8 cellular contexts compared by ENCODE assay signal in genomic region chr3:30689202-30689641, GRCh38.
DNase-seq lines count a peak whose midpoint lies in the region; ATAC-seq, FAIRE-seq and TF ChIP-seq lines count a peak whose summit lies in the region.

No MANE protein-coding gene starts in this region.

- H3K36me3 ChIP-seq in right atrium auricular region (peaks cover 73% of the 10 kb centered on the region), spleen (peaks cover 0 to 100% (median 58%) of the 10 kb centered on the region in 6 donors)

- no peak for FAIRE-seq in GM12892 (lab: Jason Lieb, UNC)

- CTCF ChIA-PET in activated CD8-positive, alpha-beta T cell treated with anti-CD3 and anti-CD28 coated beads for 36 hours (lab: Charles Lee): interaction anchor here (1.0 to 2.2 kb wide), 4 partner anchors 10 to 83 kb away, joined by 3 to 7 read pairs (median 4); partner anchors contain the start of gene TGFBR2

- intact Hi-C loops in activated CD4-positive, alpha-beta T cell treated with anti-CD3 and anti-CD28 coated beads, Interleukin-2, amount 10 ng/mL, durations not matched to agents 24 days and 14 days (cut with micrococcal nuclease): no loop called here
- intact Hi-C loops in activated CD8-positive, alpha-beta T cell treated with anti-CD3 and anti-CD28 coated beads for 36 hours (cut with micrococcal nuclease): no loop called here
- intact Hi-C loops in spleen (cut with DNase I; ENCODE audit: low total_unique reads): no loop called here

- TF ChIP-seq CTCF in activated CD8-positive, alpha-beta T cell treated with anti-CD3 and anti-CD28 coated beads for 36 hours (IDR thresholded peaks at IDR 0.05): no peak
- no peak for TF ChIP-seq CTCF in right atrium auricular region (IDR thresholded peaks at IDR 0.05)
- TF ChIP-seq CTCF in spleen (IDR thresholded peaks at IDR 0.05 in 8 of 11, conservative IDR thresholded peaks at IDR 0.05 in 3 of 11): no peak

- H3K27ac ChIP-seq in right atrium auricular region (peak overlapping the region; percentile 69 to 81), spleen (peak overlapping the region; percentile 49 to 80 (median 75))

- H3K27me3 ChIP-seq in right atrium auricular region (no peaks in the 10 kb centered on the region), spleen (replicated peaks in 1 of 7) (no peaks in the 10 kb centered on the region)

- TF ChIP-seq POLR2A in spleen (IDR thresholded peaks at IDR 0.05): no peak
- TF ChIP-seq POLR2A in GM12892 (IDR thresholded peaks at IDR 0.05; ENCODE audit: low read depth, low read length): no peak

- no peak overlapping the region for H3K4me3 ChIP-seq in right atrium auricular region
- H3K4me3 ChIP-seq in spleen: no peak overlapping the region

- H3K9me3 ChIP-seq in right atrium auricular region: no peaks in the 10 kb centered on the region
- no peaks in the 10 kb centered on the region for H3K9me3 ChIP-seq in spleen

- H3K4me1 ChIP-seq in right atrium auricular region: peaks cover 0 to 91% of the 10 kb centered on the region in 2 donors
- H3K4me1 ChIP-seq in spleen: peaks cover 25 to 100% (median 87%) of the 10 kb centered on the region in 6 donors

- peaks cover 61% of the 10 kb centered on the region for H3K4me1 Mint-ChIP-seq in activated CD4-positive, alpha-beta T cell treated with anti-CD3 and anti-CD28 coated beads, Interleukin-2, amount 10 ng/mL, durations not matched to agents 24 days and 14 days
- peaks cover 84% of the 10 kb centered on the region for H3K4me1 Mint-ChIP-seq in activated CD8-positive, alpha-beta T cell treated with anti-CD3 and anti-CD28 coated beads for 36 hours (ENCODE audit: low read depth)

- peak; percentile 64 for DNase-seq in activated CD4-positive, alpha-beta T cell treated with anti-CD3 and anti-CD28 coated beads, Interleukin-2, amount 10 ng/mL, durations not matched to agents 24 days and 14 days
- no peak for DNase-seq in activated CD4-positive, alpha-beta T cell treated with anti-CD3 and anti-CD28 coated beads for 1 hour
- no peak for DNase-seq in activated CD8-positive, alpha-beta T cell treated with anti-CD3 and anti-CD28 coated beads for 36 hours
- DNase-seq in right atrium auricular region (ENCODE audit: low spot score) (no peak), spleen (no peak), GM12892 (ENCODE audit: insufficient read length) (no peak), GOT3 (lab: John Stamatoyannopoulos, UW) (no peak)

- peak; percentile 72 for ATAC-seq in activated CD8-positive, alpha-beta T cell treated with anti-CD3 and anti-CD28 coated beads for 36 hours
- no peak for ATAC-seq in HG03097 (IDR thresholded peaks at IDR 0.05; ENCODE audit: low FRiP score, unreplicated experiment)

- H3K9me3 Mint-ChIP-seq in activated CD4-positive, alpha-beta T cell treated with anti-CD3 and anti-CD28 coated beads, Interleukin-2, amount 10 ng/mL, durations not matched to agents 24 days and 14 days: peaks cover 8% of the 10 kb centered on the region
- no peaks in the 10 kb centered on the region for H3K9me3 Mint-ChIP-seq in activated CD8-positive, alpha-beta T cell treated with anti-CD3 and anti-CD28 coated beads for 36 hours

- H3K27me3 Mint-ChIP-seq in activated CD4-positive, alpha-beta T cell treated with anti-CD3 and anti-CD28 coated beads, Interleukin-2, amount 10 ng/mL, durations not matched to agents 24 days and 14 days: no peaks in the 10 kb centered on the region
- no peaks in the 10 kb centered on the region for H3K27me3 Mint-ChIP-seq in activated CD8-positive, alpha-beta T cell treated with anti-CD3 and anti-CD28 coated beads for 36 hours

- peaks cover 75% of the 10 kb centered on the region for H3K36me3 Mint-ChIP-seq in activated CD4-positive, alpha-beta T cell treated with anti-CD3 and anti-CD28 coated beads, Interleukin-2, amount 10 ng/mL, durations not matched to agents 24 days and 14 days (ENCODE audit: low read depth)
- peaks cover 87% of the 10 kb centered on the region for H3K36me3 Mint-ChIP-seq in activated CD8-positive, alpha-beta T cell treated with anti-CD3 and anti-CD28 coated beads for 36 hours (ENCODE audit: low read depth)

- POLR2A ChIA-PET in activated CD8-positive, alpha-beta T cell treated with anti-CD3 and anti-CD28 coated beads for 36 hours (lab: Charles Lee): interaction anchor here (0.6 to 1.3 kb wide), 2 partner anchors 76 to 1202 kb away, joined by 3 to 4 read pairs; no protein-coding TSS in a partner anchor

- peak overlapping the region; percentile 78 for H3K4me3 Mint-ChIP-seq in activated CD4-positive, alpha-beta T cell treated with anti-CD3 and anti-CD28 coated beads, Interleukin-2, amount 10 ng/mL, durations not matched to agents 24 days and 14 days
- H3K4me3 Mint-ChIP-seq in activated CD8-positive, alpha-beta T cell treated with anti-CD3 and anti-CD28 coated beads for 36 hours: no peak overlapping the region

- 14 to 24% (median 16%) methylated on average over 5 of the region's 5 CpGs for WGBS in spleen, 5 donors

- H3K27ac Mint-ChIP-seq in activated CD4-positive, alpha-beta T cell treated with anti-CD3 and anti-CD28 coated beads, Interleukin-2, amount 10 ng/mL, durations not matched to agents 24 days and 14 days: peak overlapping the region; percentile 91
- peak overlapping the region; percentile 93 for H3K27ac Mint-ChIP-seq in activated CD8-positive, alpha-beta T cell treated with anti-CD3 and anti-CD28 coated beads for 36 hours
